In the genomic region with DNA sequence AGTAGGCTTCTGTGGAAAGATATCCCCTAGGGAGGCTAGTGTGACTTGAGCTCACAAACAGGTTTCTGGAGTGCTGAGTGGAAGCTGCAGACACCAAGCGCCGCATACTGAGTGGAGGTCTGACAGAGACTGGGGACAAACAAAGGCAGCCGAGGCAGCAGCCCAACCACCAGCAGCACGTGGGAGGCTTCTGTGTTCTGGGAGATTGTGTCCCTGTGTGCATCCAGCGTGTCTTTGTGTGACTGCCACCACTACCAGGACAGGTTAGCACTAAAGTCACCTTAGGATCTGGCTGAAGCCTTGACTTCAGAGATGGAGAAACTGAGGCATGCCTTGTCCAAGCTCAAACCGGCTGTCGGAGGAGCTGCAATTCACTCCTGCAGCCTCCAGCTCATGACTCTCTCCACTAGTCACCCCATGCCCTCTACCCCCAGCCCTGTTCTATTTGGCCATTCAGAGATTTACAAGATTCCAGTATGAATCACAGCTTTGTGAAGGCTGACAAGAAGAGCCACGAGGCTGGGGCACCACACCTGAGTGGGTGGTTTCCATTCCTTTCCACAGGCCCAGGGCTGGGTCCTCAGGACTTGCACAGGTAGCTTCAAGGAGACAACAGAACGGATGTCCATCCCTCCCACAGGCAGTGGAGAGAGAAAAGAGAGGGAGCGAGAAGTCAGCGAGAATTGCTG, we compare ENCODE assay signal across 9 cellular contexts.
DNase-seq lines count a peak whose midpoint lies in the region; ATAC-seq and TF ChIP-seq lines count a peak whose summit lies in the region.
"Had no signal": no experiment of that assay in that cellular context is flagged by ENCODE, and none has a peak within 500 bp of the region (broad histone marks: within the 10 kb centered on the region; RNA-seq: fewer than 3 reads in every experiment).

No MANE protein-coding gene starts in this region.

- no peak overlapping the region for H3K4me3 ChIP-seq in OCI-LY3 (ENCODE audit: low read length)
- no peak overlapping the region for H3K4me3 ChIP-seq in upper lobe of right lung

- H3K27me3 ChIP-seq in OCI-LY3 (ENCODE audit: low read depth, low read length) (no peaks in the 10 kb centered on the region), foreskin keratinocyte (no peaks in the 10 kb centered on the region), upper lobe of right lung (no peaks in the 10 kb centered on the region)

- H3K27ac ChIP-seq in OCI-LY3 (ENCODE audit: low read length) (no peak overlapping the region), foreskin keratinocyte (no peak overlapping the region), upper lobe of right lung (no peak overlapping the region)

- H3K4me1 ChIP-seq in OCI-LY3 (ENCODE audit: low read length), result peaks cover 51% of the 10 kb centered on the region
- peaks cover 22% of the 10 kb centered on the region for H3K4me1 ChIP-seq in foreskin keratinocyte
- peaks cover 47% of the 10 kb centered on the region for H3K4me1 ChIP-seq in upper lobe of right lung

- no peaks in the 10 kb centered on the region for H3K9me3 ChIP-seq in OCI-LY3 (ENCODE audit: insufficient read depth, low read length)
- no peaks in the 10 kb centered on the region for H3K9me3 ChIP-seq in upper lobe of right lung

- H3K27ac Mint-ChIP-seq in natural killer cell treated with Interleukin-12 subunit alpha and Interleukin-12 subunit beta and Interleukin-15 and Interleukin-18, amount 100 ng/mL, for 72 hours, result no peak overlapping the region

- no peaks in the 10 kb centered on the region for H3K79me2 ChIP-seq in OCI-LY3 (ENCODE audit: low read length)

- H4K20me1 ChIP-seq in OCI-LY3 (ENCODE audit: insufficient read depth, low read length), result no peaks in the 10 kb centered on the region

- no peaks in the 10 kb centered on the region for H3K9me3 Mint-ChIP-seq in natural killer cell treated with Interleukin-12 subunit alpha and Interleukin-12 subunit beta and Interleukin-15 and Interleukin-18, amount 100 ng/mL, for 72 hours

- ATAC-seq in foreskin keratinocyte (peak; percentile 75), upper lobe of right lung (no peak)
- no peak for ATAC-seq in natural killer cell treated with Interleukin-12 subunit alpha and Interleukin-12 subunit beta and Interleukin-15 and Interleukin-18, amount 100 ng/mL, for 72 hours

- no peaks in the 10 kb centered on the region for H3K36me3 Mint-ChIP-seq in natural killer cell treated with Interleukin-12 subunit alpha and Interleukin-12 subunit beta and Interleukin-15 and Interleukin-18, amount 100 ng/mL, for 72 hours

- peaks cover 31% of the 10 kb centered on the region in 2 donors for H3K4me1 Mint-ChIP-seq in natural killer cell treated with Interleukin-12 subunit alpha and Interleukin-12 subunit beta and Interleukin-15 and Interleukin-18, amount 100 ng/mL, for 72 hours (ENCODE audit: low read depth in 2 of 2)

- H2AFZ ChIP-seq in OCI-LY3 (ENCODE audit: low read depth, low read length), result no peak overlapping the region

- TF ChIP-seq CTCF in OCI-LY3 (IDR thresholded peaks at IDR 0.05; ENCODE audit: low read depth, low read length) (no peak), foreskin keratinocyte (conservative IDR thresholded peaks at IDR 0.05) (no peak), upper lobe of right lung (IDR thresholded peaks at IDR 0.05) (no peak)

- H3K9ac ChIP-seq in OCI-LY3 (ENCODE audit: low read length), result no peak overlapping the region

- H3K36me3 ChIP-seq in OCI-LY3 (replicated peaks; ENCODE audit: low read depth, low read length) (no peaks in the 10 kb centered on the region), upper lobe of right lung (no peaks in the 10 kb centered on the region)

- H3K4me3 Mint-ChIP-seq in natural killer cell treated with Interleukin-12 subunit alpha and Interleukin-12 subunit beta and Interleukin-15 and Interleukin-18, amount 100 ng/mL, for 72 hours, result no peak overlapping the region

- H3K27me3 Mint-ChIP-seq in natural killer cell treated with Interleukin-12 subunit alpha and Interleukin-12 subunit beta and Interleukin-15 and Interleukin-18, amount 100 ng/mL, for 72 hours, result no peaks in the 10 kb centered on the region

- peak overlapping the region; percentile 64; the same call in 1 of the 2 replicates for H3K4me2 ChIP-seq in OCI-LY3 (ENCODE audit: low read length)

- intact Hi-C loops in upper lobe of right lung (cut with DNase I), result no loop called here

- DNase-seq in HCEC 1CT (peak; percentile 34), foreskin keratinocyte (peak; percentile 39 to 65), renal cortical epithelial cell (ENCODE audit: low read depth) (peak; percentile 77), upper lobe of right lung (no peak)
- no peak for DNase-seq in natural killer cell treated with Interleukin-12 subunit alpha and Interleukin-12 subunit beta and Interleukin-15 and Interleukin-18, amount 100 ng/mL, for 72 hours (ENCODE audit: low spot score)
- DNase-seq in central memory CD4-positive, alpha-beta T cell, result no peak
- DNase-seq: cerebellar nuclear complex, T-helper 2 cell had no signal

Comparison
In these comparisons a context has a peak if more than half of its experiments do, and no peak if none do; other contexts are left out.
1. DNase-seq: peak in HCEC 1CT (single experiment), foreskin keratinocyte (2 of 2) and renal cortical epithelial cell (single experiment); none in natural killer cell treated with Interleukin-12 subunit alpha and Interleukin-12 subunit beta and Interleukin-15 and Interleukin-18, amount 100 ng/mL, for 72 hours (single experiment), central memory CD4-positive, alpha-beta T cell (single experiment) and upper lobe of right lung (single experiment).